Comparison of ENCODE assay signal across 13 cellular contexts in the genomic region with DNA sequence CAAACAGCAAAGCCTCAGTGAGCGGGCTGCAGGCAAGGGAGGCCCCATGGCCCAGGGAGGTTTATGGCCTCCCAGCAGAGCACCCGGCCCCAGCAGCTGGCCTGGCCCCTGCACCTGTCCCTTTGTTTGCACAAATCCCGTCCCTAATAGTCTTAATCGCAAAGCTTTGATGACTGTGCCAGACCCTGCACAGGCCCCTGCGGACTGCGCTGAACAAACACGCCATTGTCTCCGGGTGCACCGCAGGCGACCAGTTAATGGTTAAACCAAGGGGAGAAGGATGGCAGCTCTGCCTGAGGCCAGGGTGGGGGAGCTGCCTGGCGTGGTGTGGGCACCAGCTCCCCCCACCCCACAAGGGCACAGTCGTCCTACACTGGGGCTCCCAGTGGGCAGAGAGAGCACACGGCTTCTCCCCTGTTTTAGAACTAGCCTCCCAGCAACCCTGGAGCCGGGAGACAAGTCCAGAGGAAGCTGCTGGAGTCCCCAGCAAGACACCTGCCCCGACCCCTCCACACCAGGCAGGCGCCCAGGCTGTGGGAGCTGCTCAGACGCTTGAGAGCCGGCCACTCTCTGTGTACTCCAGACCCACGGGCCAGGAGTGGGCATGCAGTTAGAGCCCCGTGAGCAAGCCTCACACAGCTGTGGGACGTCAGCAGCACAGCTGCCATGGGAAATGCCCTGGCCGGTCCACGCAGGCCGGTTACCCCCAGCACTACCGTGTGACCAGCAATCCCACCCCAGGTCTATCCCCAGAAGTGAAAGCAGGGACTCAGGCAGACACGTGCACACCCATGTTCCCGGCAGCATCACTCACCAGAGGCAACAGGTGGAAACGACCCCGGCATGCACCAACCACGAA. TPM values are rescaled to one million over a fixed set of nuclear protein-coding genes. Genes with fewer than 3 reads are reported as not detected.
DNase-seq lines count a peak whose midpoint lies in the region; ATAC-seq and TF ChIP-seq lines count a peak whose summit lies in the region.
"Had no signal": no experiment of that assay in that cellular context is flagged by ENCODE, and none has a peak within 500 bp of the region (broad histone marks: within the 10 kb centered on the region; RNA-seq: fewer than 3 reads in every experiment).

No MANE protein-coding gene starts in this region.

- in situ Hi-C loops in mammary epithelial cell (cut with MboI; ENCODE audit: low sequenced_read_pairs in 2 of 2), result no loop called here

- H3K4me3 ChIP-seq in breast epithelium (no peak overlapping the region), mammary epithelial cell (replicated peaks in 1 of 3; ENCODE audit: insufficient read depth in 1 of 3, low read depth in 2 of 3, low read length in 3 of 3) (no peak overlapping the region), upper lobe of left lung (no peak overlapping the region)
- H3K4me3 ChIP-seq: cardiac muscle cell had no signal

- H3K27ac ChIP-seq in breast epithelium (no peak overlapping the region), mammary epithelial cell (ENCODE audit: insufficient read depth, low read depth, low read length) (no peak overlapping the region), upper lobe of left lung (no peak overlapping the region)
- H3K27ac ChIP-seq: cardiac muscle cell had no signal

- no TSS peak for BruUV-seq in mammary epithelial cell (replicated peaks; lab: Mats Ljungman, UMichigan)

- H3K9ac ChIP-seq in mammary epithelial cell (ENCODE audit: insufficient read depth, low read length), result no peak overlapping the region

- no peaks in the 10 kb centered on the region for H3K27me3 ChIP-seq in breast epithelium
- H3K27me3 ChIP-seq in mammary epithelial cell (ENCODE audit: insufficient read depth, low read length), result peaks cover 2% of the 10 kb centered on the region
- no peaks in the 10 kb centered on the region for H3K27me3 ChIP-seq in upper lobe of left lung
- H3K27me3 ChIP-seq: cardiac muscle cell had no signal

- DNase-seq in breast epithelium (ENCODE audit: low spot score in 2 of 2) (peak; percentile 9 to 39), mammary epithelial cell (no peak), NCI-H526 (lab: John Stamatoyannopoulos, UW) (peak; percentile 99), left kidney (ENCODE audit: low read depth, low spot score) (peak; percentile 87), upper lobe of left lung (peak; percentile 10 to 66), NAMALWA (ENCODE audit: low spot score) (no peak), NOMO-1 treated with DMSO at 0.1 percent for 48 hours (lab: John Stamatoyannopoulos, UW; ENCODE audit: unreplicated experiment) (no peak)
- DNase-seq: activated CD4-positive, alpha-beta T cell treated with anti-CD3 and anti-CD28 coated beads, Interleukin-2, amount 50 U/mL, for 1 hour had no signal

- CTCF ChIA-PET in mammary epithelial cell (lab: Charles Lee; ENCODE audit: low non-redundant PET), result no interaction called here

- no peaks in the 10 kb centered on the region for H3K36me3 ChIP-seq in breast epithelium
- H3K36me3 ChIP-seq in mammary epithelial cell (ENCODE audit: insufficient read depth, low read length), result no peaks in the 10 kb centered on the region
- H3K36me3 ChIP-seq in upper lobe of left lung, result no peaks in the 10 kb centered on the region
- H3K36me3 ChIP-seq: cardiac muscle cell had no signal

- H4K20me1 ChIP-seq in mammary epithelial cell (ENCODE audit: insufficient read depth, low read length), result no peaks in the 10 kb centered on the region

- ATAC-seq in upper lobe of left lung (ENCODE audit: low FRiP score in 2 of 2) (no peak), GM21515 (IDR thresholded peaks at IDR 0.05; ENCODE audit: unreplicated experiment) (no peak)

- intact Hi-C loops in breast epithelium (cut with DNase I; ENCODE audit: low total_unique reads), result no loop called here
- intact Hi-C loops in mammary epithelial cell (cut with micrococcal nuclease), result no loop called here

- H2AFZ ChIP-seq in mammary epithelial cell (ENCODE audit: low read depth, low read length), result no peak overlapping the region

- no peak overlapping the region for H3K4me2 ChIP-seq in mammary epithelial cell (ENCODE audit: insufficient read depth, low read depth, low read length)

- no peak for TF ChIP-seq EP300 in upper lobe of left lung (IDR thresholded peaks at IDR 0.05)

- peaks cover 7 to 10% of the 10 kb centered on the region in 2 donors for H3K4me1 ChIP-seq in breast epithelium
- peaks cover 18% of the 10 kb centered on the region for H3K4me1 ChIP-seq in mammary epithelial cell (ENCODE audit: insufficient read depth, low read length)
- H3K4me1 ChIP-seq in upper lobe of left lung, result peaks cover 0 to 5% (median 0%) of the 10 kb centered on the region in 4 donors

- no peaks in the 10 kb centered on the region for H3K9me3 ChIP-seq in breast epithelium
- H3K9me3 ChIP-seq in mammary epithelial cell (replicated peaks; ENCODE audit: insufficient read depth, low read length), result no peaks in the 10 kb centered on the region
- no peaks in the 10 kb centered on the region for H3K9me3 ChIP-seq in upper lobe of left lung

- TF ChIP-seq CTCF in breast epithelium (IDR thresholded peaks at IDR 0.05) (no peak), mammary epithelial cell (conservative IDR thresholded peaks at IDR 0.05 in 1 of 2, IDR thresholded peaks at IDR 0.05 in 1 of 2; ENCODE audit: extremely low read depth in 1 of 2, insufficient read depth in 1 of 2, low read depth in 1 of 2, low read length in 2 of 2) (no peak), upper lobe of left lung (IDR thresholded peaks at IDR 0.05) (no peak)

- dilution Hi-C loops in mammary epithelial cell (cut with HindIII; ENCODE audit: low sequenced_read_pairs), result loop anchor here (5.0 to 10.0 kb wide), 3 partner anchors 36 to 203 kb away; no protein-coding TSS in a partner anchor

- no peak for TF ChIP-seq POLR2A in breast epithelium (IDR thresholded peaks at IDR 0.05)
- TF ChIP-seq POLR2A in upper lobe of left lung (IDR thresholded peaks at IDR 0.05), result no peak

- WGBS in mammary epithelial cell (ENCODE audit: low coverage, missing lambda C conversion rate), result 47% methylated on average over 20 of the region's 30 CpGs
- WGBS in upper lobe of left lung, 2 donors, result 75 to 82% methylated on average over 13 to 27 of the region's 30 CpGs

- no peaks in the 10 kb centered on the region for H3K79me2 ChIP-seq in mammary epithelial cell (ENCODE audit: insufficient read depth, low read length)

RNA-seq across cellular contexts. Expression of a gene that starts 39.7 kb away (rescaled TPM):
- total RNA-seq in breast epithelium (not detected), mammary epithelial cell (under 1 TPM in 1 of 2 donors, not detected in 1; 0.61 TPM), upper lobe of left lung (not detected)
- polyA plus RNA-seq in mammary epithelial cell, result 0.16 TPM
- not detected for polyA minus RNA-seq in mammary epithelial cell
- total RNA-seq: cardiac muscle cell had no signal
- polyA plus RNA-seq: cardiac muscle cell, CD14-positive monocyte had no signal

RNA-seq across cellular contexts. Expression of a gene that starts 50.3 kb away (rescaled TPM):
- total RNA-seq in breast epithelium (not detected), mammary epithelial cell (not detected), upper lobe of left lung (under 1 TPM in 1 of 6 donors, not detected in 5; 0.67 TPM)
- not detected for polyA plus RNA-seq in mammary epithelial cell
- polyA minus RNA-seq in mammary epithelial cell, result not detected
- total RNA-seq: cardiac muscle cell, glomerular endothelial cell had no signal
- polyA plus RNA-seq: cardiac muscle cell, CD14-positive monocyte, neural cell had no signal

RNA-seq across cellular contexts. Expression of a gene that starts 59.0 kb away (rescaled TPM):
- total RNA-seq in breast epithelium, result 1 to 10 TPM in 2 of 3 donors, under 1 TPM in 1; 0.96 to 4.8 (median 3.3) TPM
- not detected for total RNA-seq in mammary epithelial cell
- polyA plus RNA-seq in mammary epithelial cell, result 0.05 TPM
- polyA minus RNA-seq in mammary epithelial cell, result not detected
- total RNA-seq in upper lobe of left lung, result 1 to 10 TPM in 4 of 6 donors, not detected in 2; 1.4 to 3.4 (median 1.9) TPM
- total RNA-seq: cardiac muscle cell, glomerular endothelial cell had no signal
- polyA plus RNA-seq: cardiac muscle cell, neural cell had no signal

Comparison
In these comparisons a context has a peak if more than half of its experiments do, and no peak if none do; other contexts are left out.
1. DNase-seq: peak in breast epithelium (2 of 2), NCI-H526 (2 of 2), left kidney (single experiment) and upper lobe of left lung (2 of 2); none in mammary epithelial cell (single experiment), NAMALWA (single experiment) and NOMO-1 treated with DMSO at 0.1 percent for 48 hours (single experiment).